Comparison of ENCODE assay signal across 17 cellular contexts in genomic region chr5:159582756-159583523, GRCh38.
A peak's percentile ranks its signal among the peaks of the same experiment; 100 is the strongest.
DNase-seq lines count a peak whose midpoint lies in the region; FAIRE-seq and TF ChIP-seq lines count a peak whose summit lies in the region.
"Had no signal": no experiment of that assay in that cellular context is flagged by ENCODE, and none has a peak within 500 bp of the region (broad histone marks: within the 10 kb centered on the region; RNA-seq: fewer than 3 reads in every experiment).

No MANE protein-coding gene starts in this region.

- peak; percentile 29 for DNase-seq in ELR (ENCODE audit: low read depth)
- DNase-seq in MG63 = peak; percentile 14
- peak; percentile 91 for DNase-seq in bronchial epithelial cell (ENCODE audit: low read depth)
- DNase-seq in myocyte (ENCODE audit: low read depth) = peak; percentile 89
- DNase-seq in hepatic stellate cell (ENCODE audit: low spot score) = no peak
- DNase-seq in GOT3 (lab: John Stamatoyannopoulos, UW) = no peak
- no peak for DNase-seq in SKM-1 (lab: John Stamatoyannopoulos, UW; ENCODE audit: unreplicated experiment)
- DNase-seq in superior temporal gyrus (ENCODE audit: extremely low spot score) = no peak
- DNase-seq: activated CD8-positive, alpha-beta memory T cell treated with anti-CD3 and anti-CD28 coated beads, Interleukin-2, amount 50 U/mL, for 4 hours; activated naive CD4-positive, alpha-beta T cell treated with anti-CD3 and anti-CD28 coated beads, Interleukin-2, amount 50 U/mL, for 16 hours; central memory CD4-positive, alpha-beta T cell; kidney; naive B cell; NCI-H2171 treated with DMSO at 0.1 percent for 48 hours; T-cell; transverse colon had no signal

- H3K4me3 ChIP-seq in MG63 = no peak overlapping the region
- H3K4me3 ChIP-seq in bronchial epithelial cell (ENCODE audit: low read depth, low read length) = no peak overlapping the region
- H3K4me3 ChIP-seq: transverse colon had no signal

- H3K27me3 ChIP-seq in MG63 (no peaks in the 10 kb centered on the region), bronchial epithelial cell (ENCODE audit: control insufficient read depth, insufficient read depth, low read length) (no peaks in the 10 kb centered on the region)
- H3K27me3 ChIP-seq: transverse colon had no signal

- no peak for TF ChIP-seq CTCF in bronchial epithelial cell (IDR thresholded peaks at IDR 0.05; ENCODE audit: insufficient read depth, low read length, severe bottlenecking)

- peaks cover 7% of the 10 kb centered on the region for H3K9me3 ChIP-seq in MG63
- H3K9me3 ChIP-seq: transverse colon had no signal

- FAIRE-seq in bronchial epithelial cell (lab: Jason Lieb, UNC) = no peak
- FAIRE-seq: GM12891, kidney had no signal

- H3K36me3 ChIP-seq in MG63 = no peaks in the 10 kb centered on the region
- no peaks in the 10 kb centered on the region for H3K36me3 ChIP-seq in bronchial epithelial cell (ENCODE audit: control insufficient read depth, insufficient read depth, low read length)
- H3K36me3 ChIP-seq: transverse colon had no signal

Comparison
In these comparisons a context has a peak if more than half of its experiments do, and no peak if none do; other contexts are left out.
1. DNase-seq: peak in ELR (single experiment), MG63 (single experiment), bronchial epithelial cell (single experiment) and myocyte (single experiment); none in hepatic stellate cell (single experiment), GOT3 (single experiment), SKM-1 (single experiment) and superior temporal gyrus (single experiment).